1 cellular context compared by ENCODE assay signal in genomic region chr11:100687630-100688395, GRCh38.
A peak's percentile ranks its signal among the peaks of the same experiment; 100 is the strongest.
TF ChIP-seq lines count a peak whose summit lies in the region.

No MANE protein-coding gene starts in this region.

TF ChIP-seq in HEK293, 187 proteins besides CTCF, POLR2A, EP300 and RAD21 (continued from another document):
- no peak for TF ChIP-seq INSM2 (tag by site-specific recombination; IDR thresholded peaks at IDR 0.05)
- peak; percentile 97 for TF ChIP-seq PRDM10 (tag by site-specific recombination; IDR thresholded peaks at IDR 0.05)
- no peak for TF ChIP-seq ZNF423 (tag by site-specific recombination; IDR thresholded peaks at IDR 0.05)
- TF ChIP-seq ZNF221 (tag by site-specific recombination; IDR thresholded peaks at IDR 0.05; ENCODE audit: borderline replicate concordance) = no peak
- TF ChIP-seq ZNF747 (tag by site-specific recombination; IDR thresholded peaks at IDR 0.05) = no peak
- no peak for TF ChIP-seq MZF1 (tag by site-specific recombination; IDR thresholded peaks at IDR 0.05; ENCODE audit: borderline replicate concordance)
- TF ChIP-seq FEZF1 (tag by site-specific recombination; IDR thresholded peaks at IDR 0.05) = no peak
- no peak for TF ChIP-seq MEIS1 (CRISPR knock-in tag; IDR thresholded peaks at IDR 0.05; ENCODE audit: borderline replicate concordance)
- TF ChIP-seq SALL2 (tag by site-specific recombination; IDR thresholded peaks at IDR 0.05; ENCODE audit: borderline replicate concordance) = no peak
- no peak for TF ChIP-seq HOXD13 (CRISPR knock-in tag; IDR thresholded peaks at IDR 0.05; ENCODE audit: borderline replicate concordance)
- no peak for TF ChIP-seq ZNF184 (tag by site-specific recombination; IDR thresholded peaks at IDR 0.05)
- no peak for TF ChIP-seq ZNF19 (tag by site-specific recombination; IDR thresholded peaks at IDR 0.05; ENCODE audit: low read depth)
- no peak for TF ChIP-seq ZNF654 (tag by site-specific recombination; IDR thresholded peaks at IDR 0.05; ENCODE audit: low read depth)
- TF ChIP-seq GLIS2 (tag by site-specific recombination; IDR thresholded peaks at IDR 0.05) = peak; percentile 28; the same call in 1 of the 2 replicates
- TF ChIP-seq ZSCAN5A (tag by site-specific recombination; IDR thresholded peaks at IDR 0.05) = no peak
- no peak for TF ChIP-seq ZNF248 (tag by site-specific recombination; IDR thresholded peaks at IDR 0.05)
- no peak for TF ChIP-seq ZNF416 (tag by site-specific recombination; IDR thresholded peaks at IDR 0.05)
- no peak for TF ChIP-seq KLF17 (tag by site-specific recombination; IDR thresholded peaks at IDR 0.05)
- 0 out of 2 replicates have a peak, but pooled peaks have one; percentile 16 for TF ChIP-seq TRIM28 (IDR thresholded peaks at IDR 0.05; ENCODE audit: borderline replicate concordance, low read length)
- peak; percentile 13; the same call in 1 of the 2 replicates for TF ChIP-seq IKZF3 (tag by site-specific recombination; IDR thresholded peaks at IDR 0.05)
- no peak for TF ChIP-seq ZNF501 (tag by site-specific recombination; IDR thresholded peaks at IDR 0.05)
- no peak for TF ChIP-seq ZFP37 (tag by site-specific recombination; IDR thresholded peaks at IDR 0.05)
- no peak for TF ChIP-seq ZNF121 (tag by site-specific recombination; IDR thresholded peaks at IDR 0.05)
